22 cellular contexts compared by ENCODE assay signal in the genomic region with DNA sequence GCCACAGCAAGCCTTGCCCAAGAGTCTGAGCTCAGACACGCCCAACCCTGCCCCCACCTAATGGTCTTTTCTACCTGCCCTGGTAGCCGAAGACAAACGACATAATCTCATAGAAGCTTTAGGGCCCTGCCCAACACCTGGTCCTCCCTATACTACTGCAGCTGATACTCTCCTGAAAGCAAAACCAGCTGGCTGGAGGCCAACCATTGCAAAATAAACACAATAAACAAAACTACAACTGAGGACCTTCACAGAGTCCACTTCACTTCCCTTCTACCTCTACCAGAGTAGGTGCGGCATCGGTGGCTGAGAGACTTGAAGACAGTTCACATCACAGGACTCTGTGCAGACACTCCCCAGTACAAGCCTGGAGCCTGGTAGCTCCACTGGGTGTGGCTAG.
"Had no signal": no experiment of that assay in that cellular context is flagged by ENCODE, and none has a peak within 500 bp of the region (broad histone marks: within the 10 kb centered on the region; RNA-seq: fewer than 3 reads in every experiment).

No MANE protein-coding gene starts in this region.

- H3K27me3 ChIP-seq: foreskin keratinocyte, right atrium auricular region, tibial nerve had no signal

- H3K4me1 ChIP-seq: foreskin keratinocyte, right atrium auricular region, tibial nerve had no signal

- H3K27ac Mint-ChIP-seq: activated CD4-positive, alpha-beta memory T cell treated with anti-CD3 and anti-CD28 coated beads, Interleukin-2, amount 10 ng/mL, durations not matched to agents 7 days and 5 days; activated naive CD8-positive, alpha-beta T cell; brain; dendritic cell treated with granulocyte-macrophage colony-stimulating factor and Interleukin-4, amounts not matched to agents 40 ng/mL and 50 ng/mL, for 4 days; effector memory CD8-positive, alpha-beta T cell; nephron; WTC11 had no signal

- H3K27ac ChIP-seq: foreskin keratinocyte, right atrium auricular region, skin epidermis, tibial nerve had no signal

- H3K4me3 Mint-ChIP-seq: activated CD4-positive, alpha-beta memory T cell treated with anti-CD3 and anti-CD28 coated beads, Interleukin-2, amount 10 ng/mL, durations not matched to agents 7 days and 5 days; activated naive CD8-positive, alpha-beta T cell; brain; dendritic cell treated with granulocyte-macrophage colony-stimulating factor and Interleukin-4, amounts not matched to agents 40 ng/mL and 50 ng/mL, for 4 days; effector memory CD8-positive, alpha-beta T cell; nephron; WTC11 had no signal

- H3K27me3 Mint-ChIP-seq: activated CD4-positive, alpha-beta memory T cell treated with anti-CD3 and anti-CD28 coated beads, Interleukin-2, amount 10 ng/mL, durations not matched to agents 7 days and 5 days; activated naive CD8-positive, alpha-beta T cell; dendritic cell treated with granulocyte-macrophage colony-stimulating factor and Interleukin-4, amounts not matched to agents 40 ng/mL and 50 ng/mL, for 4 days; effector memory CD8-positive, alpha-beta T cell had no signal

- H3K4me1 Mint-ChIP-seq: activated CD4-positive, alpha-beta memory T cell treated with anti-CD3 and anti-CD28 coated beads, Interleukin-2, amount 10 ng/mL, durations not matched to agents 7 days and 5 days; brain; nephron; WTC11 had no signal

- FAIRE-seq: TTC549 had no signal

- DNase-seq: activated CD4-positive, alpha-beta memory T cell treated with anti-CD3 and anti-CD28 coated beads, Interleukin-2, amount 10 ng/mL, durations not matched to agents 7 days and 5 days; activated CD4-positive, alpha-beta T cell treated with anti-CD3 and anti-CD28 coated beads for 4 hours; activated gamma-delta T cell treated with Interleukin-2 at 50 U/mL for 16 hours; activated T-cell treated with anti-CD3 and anti-CD28 coated beads, Interleukin-2, amount 50 U/mL, for 48 hours; amygdala; effector memory CD8-positive, alpha-beta T cell; foreskin keratinocyte; glutamatergic neuron; hypothalamus; occipital lobe; stimulated activated CD4-positive, alpha-beta T cell treated with anti-CD3 and anti-CD28 coated beads, Interleukin-15, amount 100 ng/mL, for 24 hours; stimulated activated CD4-positive, alpha-beta T cell treated with anti-CD3 and anti-CD28 coated beads, Interleukin-4, amount 100 ng/mL, for 1 hour; stimulated activated naive CD4-positive, alpha-beta T cell had no signal

- H3K36me3 ChIP-seq: right atrium auricular region, tibial nerve had no signal

- H3K4me3 ChIP-seq: right atrium auricular region, skin epidermis, tibial nerve had no signal

- H3K36me3 Mint-ChIP-seq: activated naive CD8-positive, alpha-beta T cell; brain; WTC11 had no signal
